ENCODE assay signal across 1 cellular context in the genomic region with DNA sequence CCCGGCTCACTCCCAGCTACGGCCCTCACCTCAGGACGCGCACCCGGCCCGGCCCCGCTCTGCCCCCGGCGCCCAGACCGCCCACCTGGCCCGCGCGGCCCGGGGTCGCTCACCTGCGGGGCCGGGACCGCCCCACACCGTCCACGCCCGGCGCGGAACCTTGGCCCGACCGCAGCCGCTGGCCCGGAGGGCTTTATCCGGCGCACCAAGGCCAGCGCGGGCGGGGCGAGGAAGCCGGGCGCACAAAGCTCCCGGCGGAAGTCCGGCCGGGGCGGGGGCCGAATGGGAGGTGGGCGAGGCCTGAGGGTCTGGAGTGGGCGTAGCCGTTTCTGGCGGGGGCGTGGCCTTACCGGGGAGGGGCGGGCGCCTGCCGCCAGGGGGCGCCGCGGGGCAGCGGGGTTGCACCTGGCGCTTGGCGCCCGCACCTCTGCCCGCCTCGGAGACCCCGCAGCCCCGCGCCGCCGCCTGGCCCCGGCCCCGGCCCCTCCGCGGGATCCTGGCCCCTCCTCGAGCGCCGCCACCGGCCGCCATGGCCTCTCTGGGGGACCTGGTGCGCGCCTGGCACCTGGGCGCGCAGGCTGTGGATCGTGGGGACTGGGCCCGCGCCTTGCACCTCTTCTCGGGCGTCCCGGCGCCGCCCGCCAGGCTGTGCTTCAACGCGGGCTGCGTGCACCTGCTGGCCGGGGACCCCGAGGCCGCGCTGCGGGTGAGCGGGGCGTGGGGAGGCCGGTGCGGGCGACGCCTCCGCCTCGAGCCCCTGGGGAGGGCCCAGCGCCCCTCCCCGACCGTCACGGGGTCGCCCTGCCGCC.
TF ChIP-seq lines count a peak whose summit lies in the region.

Gene EXD3, minus strand, starts transcription at position 162 of the 809 bp plus-strand sequence. CDS start 27,805 bp downstream, outside the sequence.
A gene with protein sequence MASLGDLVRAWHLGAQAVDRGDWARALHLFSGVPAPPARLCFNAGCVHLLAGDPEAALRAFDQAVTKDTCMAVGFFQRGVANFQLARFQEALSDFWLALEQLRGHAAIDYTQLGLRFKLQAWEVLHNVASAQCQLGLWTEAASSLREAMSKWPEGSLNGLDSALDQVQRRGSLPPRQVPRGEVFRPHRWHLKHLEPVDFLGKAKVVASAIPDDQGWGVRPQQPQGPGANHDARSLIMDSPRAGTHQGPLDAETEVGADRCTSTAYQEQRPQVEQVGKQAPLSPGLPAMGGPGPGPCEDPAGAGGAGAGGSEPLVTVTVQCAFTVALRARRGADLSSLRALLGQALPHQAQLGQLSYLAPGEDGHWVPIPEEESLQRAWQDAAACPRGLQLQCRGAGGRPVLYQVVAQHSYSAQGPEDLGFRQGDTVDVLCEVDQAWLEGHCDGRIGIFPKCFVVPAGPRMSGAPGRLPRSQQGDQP (plus strand): TSS at position 393 of the 809 bp plus-strand sequence. CDS start 137 bp downstream, at position 530.

TF ChIP-seq in PFSK-1, 5 proteins besides CTCF, POLR2A, EP300 and RAD21 (continued from another document):
- no peak for TF ChIP-seq REST (IDR thresholded peaks at IDR 0.05; ENCODE audit: insufficient read depth in 1 of 2, low read depth in 2 of 2, low read length in 2 of 2)
